9 cellular contexts compared by ENCODE assay signal in the genomic region with DNA sequence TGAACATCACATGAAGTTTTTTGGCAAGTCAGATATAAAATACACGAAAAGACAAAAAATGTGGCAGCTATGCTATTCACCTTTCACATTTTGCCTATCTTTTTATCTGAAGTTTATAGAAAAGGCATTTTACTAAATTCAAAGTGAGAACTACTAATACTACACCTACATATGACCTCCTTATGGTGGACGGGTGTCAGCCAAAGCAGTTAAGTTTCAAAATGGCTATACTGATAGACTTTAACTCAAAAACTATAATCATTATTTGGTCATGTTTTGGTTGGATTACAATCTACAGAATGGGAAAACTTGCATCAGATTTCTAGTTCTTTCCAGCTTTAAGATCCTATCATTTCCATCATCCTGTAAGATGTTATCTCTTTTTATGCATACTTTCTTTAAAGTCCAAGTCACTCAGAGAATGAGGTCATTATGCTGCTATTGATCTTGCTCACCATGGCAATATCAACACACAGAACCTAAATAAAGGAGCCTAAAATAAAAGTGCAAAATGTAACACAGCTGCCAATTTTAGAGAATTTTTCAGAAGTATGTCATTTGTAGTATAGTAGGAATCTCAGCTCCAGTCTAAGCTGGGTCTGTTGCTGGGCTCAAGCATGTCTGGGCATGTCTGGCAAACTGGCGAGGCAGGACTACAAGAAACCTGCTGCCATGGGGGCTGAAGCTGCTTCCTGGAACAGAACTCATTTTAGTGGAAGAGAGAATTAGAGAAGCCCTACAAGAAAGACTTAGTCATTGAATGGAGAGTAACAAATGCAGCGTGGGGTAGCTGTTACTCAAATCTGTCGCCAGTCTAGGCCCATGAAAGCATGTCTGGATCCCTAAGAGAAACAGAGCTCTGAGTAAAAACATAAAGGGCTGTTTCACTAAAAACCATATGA. TPM values are rescaled to one million over a fixed set of nuclear protein-coding genes. Genes with fewer than 3 reads are reported as not detected.
DNase-seq lines count a peak whose midpoint lies in the region; ATAC-seq lines count a peak whose summit lies in the region.
"Had no signal": no experiment of that assay in that cellular context is flagged by ENCODE, and none has a peak within 500 bp of the region (broad histone marks: within the 10 kb centered on the region; RNA-seq: fewer than 3 reads in every experiment).

No MANE protein-coding gene starts in this region.

- DNase-seq in activated effector memory CD4-positive, alpha-beta T cell treated with anti-CD3 and anti-CD28 coated beads, Interleukin-2, amount 50 U/mL, for 16 hours: peak; percentile 70
- DNase-seq in activated effector memory CD4-positive, alpha-beta T cell treated with Interleukin-2 at 50 U/mL for 16 hours: no peak
- no peak for DNase-seq in T-helper 17 cell
- DNase-seq in stimulated activated CD8-positive, alpha-beta memory T cell treated with anti-CD3 and anti-CD28 coated beads, Interleukin-2, amount 100 ng/mL, for 48 hours (ENCODE audit: low read depth in 2 of 2): peak; percentile 15 to 43
- DNase-seq in Kasumi-1 (lab: John Stamatoyannopoulos, UW): no peak

- H3K27ac Mint-ChIP-seq in T-helper 17 cell: peak overlapping the region; percentile 96

- H3K4me3 Mint-ChIP-seq in T-helper 17 cell: peak overlapping the region; percentile 66

- ATAC-seq in HG02973 (IDR thresholded peaks at IDR 0.05; ENCODE audit: unreplicated experiment) (peak; percentile 60), T-helper 17 cell (peak; percentile 71), esophagus mucosa (peak; percentile 88), HG02840 (IDR thresholded peaks at IDR 0.05; ENCODE audit: low FRiP score, unreplicated experiment) (no peak)

- H3K4me1 Mint-ChIP-seq in T-helper 17 cell: peaks cover 23% of the 10 kb centered on the region

- H3K36me3 Mint-ChIP-seq in T-helper 17 cell (ENCODE audit: low read depth): no peaks in the 10 kb centered on the region

- H3K27me3 Mint-ChIP-seq in T-helper 17 cell: no peaks in the 10 kb centered on the region

- H3K9me3 ChIP-seq in T-helper 17 cell (ENCODE audit: control insufficient read depth, low read length, poor library complexity, severe bottlenecking): no peaks in the 10 kb centered on the region
- H3K9me3 ChIP-seq: thyroid gland had no signal

RNA-seq across cellular contexts. Expression of a gene that starts 7.6 kb away (rescaled TPM):
- total RNA-seq in T-helper 17 cell (10 to 100 TPM; 50.0 to 52.7 TPM), esophagus mucosa (38.4 TPM)

Comparison
In these comparisons a context has a peak if more than half of its experiments do, and no peak if none do; other contexts are left out.
1. DNase-seq: peak in activated effector memory CD4-positive, alpha-beta T cell treated with anti-CD3 and anti-CD28 coated beads, Interleukin-2, amount 50 U/mL, for 16 hours (single experiment) and stimulated activated CD8-positive, alpha-beta memory T cell treated with anti-CD3 and anti-CD28 coated beads, Interleukin-2, amount 100 ng/mL, for 48 hours (2 of 2); none in activated effector memory CD4-positive, alpha-beta T cell treated with Interleukin-2 at 50 U/mL for 16 hours (single experiment), T-helper 17 cell (0 of 3) and Kasumi-1 (0 of 2).